1 cellular context compared by ENCODE assay signal in the genomic region with DNA sequence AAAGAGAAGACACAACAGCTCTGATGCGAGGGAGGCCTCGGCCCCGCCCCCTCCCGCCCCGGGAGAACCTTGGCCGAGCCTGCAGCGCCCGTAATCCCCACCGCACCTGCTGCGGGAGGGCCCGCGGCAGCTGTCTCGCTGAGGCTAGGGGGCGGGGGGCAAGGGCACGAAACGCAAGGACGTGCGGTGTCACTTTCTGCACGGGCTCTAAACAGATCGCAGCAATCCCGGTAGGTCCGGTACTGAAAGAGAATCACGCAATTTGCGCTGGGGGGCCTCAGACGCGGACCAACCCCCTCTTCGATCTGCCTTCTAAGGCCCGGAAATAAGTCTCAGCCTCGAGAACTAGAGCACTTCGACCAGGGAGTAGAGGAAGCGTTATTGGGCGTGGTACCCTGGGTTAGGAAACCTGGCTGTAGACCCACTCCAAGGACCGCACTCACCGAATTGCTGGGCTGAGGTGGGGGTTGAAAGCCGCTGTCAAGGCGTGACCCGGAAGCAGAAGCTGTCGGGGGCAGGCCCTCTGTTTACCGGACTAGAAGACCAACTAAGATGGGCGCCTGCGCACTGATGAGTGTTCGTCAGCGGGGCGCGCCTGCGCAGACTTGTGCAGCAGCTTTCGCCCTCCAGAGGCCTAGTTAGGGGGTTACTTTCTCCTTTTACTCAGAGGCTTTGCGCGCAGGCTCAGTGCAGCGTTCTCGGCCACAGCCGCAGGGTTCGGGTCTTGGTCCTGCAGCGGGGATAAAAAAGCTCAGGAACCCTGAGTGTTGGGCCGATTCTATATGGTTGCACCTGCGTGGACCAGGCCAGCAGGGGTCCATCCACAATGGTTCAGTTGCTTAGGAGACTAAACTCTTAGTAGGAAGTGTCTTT.
TF ChIP-seq lines count a peak whose summit lies in the region.

Gene ASB8 (minus strand): TSS at position 500 of the 873 bp plus-strand sequence. CDS start 4,019 bp downstream, outside the sequence.

TF ChIP-seq in HepG2, 621 proteins besides CTCF, POLR2A, EP300 and RAD21 (continued from another document and continues in another):
- TF ChIP-seq ZNF614 (CRISPR knock-in tag; IDR thresholded peaks at IDR 0.05; ENCODE audit: borderline replicate concordance) (peak; percentile 88), ZMYM3 (CRISPR knock-in tag; IDR thresholded peaks at IDR 0.05) (peak; percentile 39; the same call in 1 of the 2 replicates), MEIS1 (CRISPR knock-in tag; IDR thresholded peaks at IDR 0.05; ENCODE audit: borderline replicate concordance) (peak; percentile 67; the same call in 1 of the 2 replicates), DDIT3 (CRISPR knock-in tag; IDR thresholded peaks at IDR 0.05) (no peak), ATF7 (IDR thresholded peaks at IDR 0.05) (no peak), ATF7 (CRISPR knock-in tag; IDR thresholded peaks at IDR 0.05) (peak; percentile 34; the same call in 1 of the 2 replicates), TEAD3 (CRISPR knock-in tag; optimal IDR thresholded peaks at IDR 0.05; ENCODE audit: borderline replicate concordance) (peak; percentile 60), KLF12 (CRISPR knock-in tag; IDR thresholded peaks at IDR 0.05; ENCODE audit: borderline replicate concordance) (no peak), ZNF703 (CRISPR knock-in tag; IDR thresholded peaks at IDR 0.05; ENCODE audit: borderline replicate concordance) (no peak), ZNF414 (CRISPR knock-in tag; IDR thresholded peaks at IDR 0.05) (no peak), GABPB1 (CRISPR knock-in tag; IDR thresholded peaks at IDR 0.05) (peak; percentile 99), NRL (CRISPR knock-in tag; IDR thresholded peaks at IDR 0.05; ENCODE audit: borderline replicate concordance) (peak; percentile 72; the same call in 1 of the 2 replicates), AHDC1 (CRISPR knock-in tag; IDR thresholded peaks at IDR 0.05; ENCODE audit: borderline replicate concordance) (peak; percentile 24; the same call in 1 of the 2 replicates), HOXA3 (CRISPR knock-in tag; IDR thresholded peaks at IDR 0.05) (peak; percentile 64), SMARCE1 (IDR thresholded peaks at IDR 0.05; ENCODE audit: borderline replicate concordance) (no peak), ZNF230 (CRISPR knock-in tag; IDR thresholded peaks at IDR 0.05) (0 out of 2 replicates have a peak, but pooled peaks have one; percentile 61), KDM1A (CRISPR knock-in tag; IDR thresholded peaks at IDR 0.05) (0 out of 2 replicates have a peak, but pooled peaks have one; percentile 4), TERF1 (CRISPR knock-in tag; IDR thresholded peaks at IDR 0.05) (no peak)
- TF ChIP-seq, protein P1, sequence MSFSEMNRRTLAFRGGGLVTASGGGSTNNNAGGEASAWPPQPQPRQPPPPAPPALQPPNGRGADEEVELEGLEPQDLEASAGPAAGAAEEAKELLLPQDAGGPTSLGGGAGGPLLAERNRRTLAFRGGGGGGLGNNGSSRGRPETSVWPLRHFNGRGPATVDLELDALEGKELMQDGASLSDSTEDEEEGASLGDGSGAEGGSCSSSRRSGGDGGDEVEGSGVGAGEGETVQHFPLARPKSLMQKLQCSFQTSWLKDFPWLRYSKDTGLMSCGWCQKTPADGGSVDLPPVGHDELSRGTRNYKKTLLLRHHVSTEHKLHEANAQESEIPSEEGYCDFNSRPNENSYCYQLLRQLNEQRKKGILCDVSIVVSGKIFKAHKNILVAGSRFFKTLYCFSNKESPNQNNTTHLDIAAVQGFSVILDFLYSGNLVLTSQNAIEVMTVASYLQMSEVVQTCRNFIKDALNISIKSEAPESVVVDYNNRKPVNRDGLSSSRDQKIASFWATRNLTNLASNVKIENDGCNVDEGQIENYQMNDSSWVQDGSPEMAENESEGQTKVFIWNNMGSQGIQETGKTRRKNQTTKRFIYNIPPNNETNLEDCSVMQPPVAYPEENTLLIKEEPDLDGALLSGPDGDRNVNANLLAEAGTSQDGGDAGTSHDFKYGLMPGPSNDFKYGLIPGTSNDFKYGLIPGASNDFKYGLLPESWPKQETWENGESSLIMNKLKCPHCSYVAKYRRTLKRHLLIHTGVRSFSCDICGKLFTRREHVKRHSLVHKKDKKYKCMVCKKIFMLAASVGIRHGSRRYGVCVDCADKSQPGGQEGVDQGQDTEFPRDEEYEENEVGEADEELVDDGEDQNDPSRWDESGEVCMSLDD (CRISPR knock-in tag; IDR thresholded peaks at IDR 0.05; ENCODE audit: borderline replicate concordance), result no peak
- TF ChIP-seq, protein P2, sequence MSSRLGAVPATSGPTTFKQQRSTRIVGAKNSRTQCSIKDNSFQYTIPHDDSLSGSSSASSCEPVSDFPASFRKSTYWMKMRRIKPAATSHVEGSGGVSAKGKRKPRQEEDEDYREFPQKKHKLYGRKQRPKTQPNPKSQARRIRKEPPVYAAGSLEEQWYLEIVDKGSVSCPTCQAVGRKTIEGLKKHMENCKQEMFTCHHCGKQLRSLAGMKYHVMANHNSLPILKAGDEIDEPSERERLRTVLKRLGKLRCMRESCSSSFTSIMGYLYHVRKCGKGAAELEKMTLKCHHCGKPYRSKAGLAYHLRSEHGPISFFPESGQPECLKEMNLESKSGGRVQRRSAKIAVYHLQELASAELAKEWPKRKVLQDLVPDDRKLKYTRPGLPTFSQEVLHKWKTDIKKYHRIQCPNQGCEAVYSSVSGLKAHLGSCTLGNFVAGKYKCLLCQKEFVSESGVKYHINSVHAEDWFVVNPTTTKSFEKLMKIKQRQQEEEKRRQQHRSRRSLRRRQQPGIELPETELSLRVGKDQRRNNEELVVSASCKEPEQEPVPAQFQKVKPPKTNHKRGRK (CRISPR knock-in tag; IDR thresholded peaks at IDR 0.05), result no peak
- TF ChIP-seq, protein P3, sequence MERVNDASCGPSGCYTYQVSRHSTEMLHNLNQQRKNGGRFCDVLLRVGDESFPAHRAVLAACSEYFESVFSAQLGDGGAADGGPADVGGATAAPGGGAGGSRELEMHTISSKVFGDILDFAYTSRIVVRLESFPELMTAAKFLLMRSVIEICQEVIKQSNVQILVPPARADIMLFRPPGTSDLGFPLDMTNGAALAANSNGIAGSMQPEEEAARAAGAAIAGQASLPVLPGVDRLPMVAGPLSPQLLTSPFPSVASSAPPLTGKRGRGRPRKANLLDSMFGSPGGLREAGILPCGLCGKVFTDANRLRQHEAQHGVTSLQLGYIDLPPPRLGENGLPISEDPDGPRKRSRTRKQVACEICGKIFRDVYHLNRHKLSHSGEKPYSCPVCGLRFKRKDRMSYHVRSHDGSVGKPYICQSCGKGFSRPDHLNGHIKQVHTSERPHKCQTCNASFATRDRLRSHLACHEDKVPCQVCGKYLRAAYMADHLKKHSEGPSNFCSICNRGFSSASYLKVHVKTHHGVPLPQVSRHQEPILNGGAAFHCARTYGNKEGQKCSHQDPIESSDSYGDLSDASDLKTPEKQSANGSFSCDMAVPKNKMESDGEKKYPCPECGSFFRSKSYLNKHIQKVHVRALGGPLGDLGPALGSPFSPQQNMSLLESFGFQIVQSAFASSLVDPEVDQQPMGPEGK (CRISPR knock-in tag; IDR thresholded peaks at IDR 0.05), result peak; percentile 94
- TF ChIP-seq, protein P4, sequence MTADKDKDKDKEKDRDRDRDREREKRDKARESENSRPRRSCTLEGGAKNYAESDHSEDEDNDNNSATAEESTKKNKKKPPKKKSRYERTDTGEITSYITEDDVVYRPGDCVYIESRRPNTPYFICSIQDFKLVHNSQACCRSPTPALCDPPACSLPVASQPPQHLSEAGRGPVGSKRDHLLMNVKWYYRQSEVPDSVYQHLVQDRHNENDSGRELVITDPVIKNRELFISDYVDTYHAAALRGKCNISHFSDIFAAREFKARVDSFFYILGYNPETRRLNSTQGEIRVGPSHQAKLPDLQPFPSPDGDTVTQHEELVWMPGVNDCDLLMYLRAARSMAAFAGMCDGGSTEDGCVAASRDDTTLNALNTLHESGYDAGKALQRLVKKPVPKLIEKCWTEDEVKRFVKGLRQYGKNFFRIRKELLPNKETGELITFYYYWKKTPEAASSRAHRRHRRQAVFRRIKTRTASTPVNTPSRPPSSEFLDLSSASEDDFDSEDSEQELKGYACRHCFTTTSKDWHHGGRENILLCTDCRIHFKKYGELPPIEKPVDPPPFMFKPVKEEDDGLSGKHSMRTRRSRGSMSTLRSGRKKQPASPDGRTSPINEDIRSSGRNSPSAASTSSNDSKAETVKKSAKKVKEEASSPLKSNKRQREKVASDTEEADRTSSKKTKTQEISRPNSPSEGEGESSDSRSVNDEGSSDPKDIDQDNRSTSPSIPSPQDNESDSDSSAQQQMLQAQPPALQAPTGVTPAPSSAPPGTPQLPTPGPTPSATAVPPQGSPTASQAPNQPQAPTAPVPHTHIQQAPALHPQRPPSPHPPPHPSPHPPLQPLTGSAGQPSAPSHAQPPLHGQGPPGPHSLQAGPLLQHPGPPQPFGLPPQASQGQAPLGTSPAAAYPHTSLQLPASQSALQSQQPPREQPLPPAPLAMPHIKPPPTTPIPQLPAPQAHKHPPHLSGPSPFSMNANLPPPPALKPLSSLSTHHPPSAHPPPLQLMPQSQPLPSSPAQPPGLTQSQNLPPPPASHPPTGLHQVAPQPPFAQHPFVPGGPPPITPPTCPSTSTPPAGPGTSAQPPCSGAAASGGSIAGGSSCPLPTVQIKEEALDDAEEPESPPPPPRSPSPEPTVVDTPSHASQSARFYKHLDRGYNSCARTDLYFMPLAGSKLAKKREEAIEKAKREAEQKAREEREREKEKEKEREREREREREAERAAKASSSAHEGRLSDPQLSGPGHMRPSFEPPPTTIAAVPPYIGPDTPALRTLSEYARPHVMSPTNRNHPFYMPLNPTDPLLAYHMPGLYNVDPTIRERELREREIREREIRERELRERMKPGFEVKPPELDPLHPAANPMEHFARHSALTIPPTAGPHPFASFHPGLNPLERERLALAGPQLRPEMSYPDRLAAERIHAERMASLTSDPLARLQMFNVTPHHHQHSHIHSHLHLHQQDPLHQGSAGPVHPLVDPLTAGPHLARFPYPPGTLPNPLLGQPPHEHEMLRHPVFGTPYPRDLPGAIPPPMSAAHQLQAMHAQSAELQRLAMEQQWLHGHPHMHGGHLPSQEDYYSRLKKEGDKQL (CRISPR knock-in tag; IDR thresholded peaks at IDR 0.05; ENCODE audit: low read depth), result no peak
- TF ChIP-seq, protein P5, sequence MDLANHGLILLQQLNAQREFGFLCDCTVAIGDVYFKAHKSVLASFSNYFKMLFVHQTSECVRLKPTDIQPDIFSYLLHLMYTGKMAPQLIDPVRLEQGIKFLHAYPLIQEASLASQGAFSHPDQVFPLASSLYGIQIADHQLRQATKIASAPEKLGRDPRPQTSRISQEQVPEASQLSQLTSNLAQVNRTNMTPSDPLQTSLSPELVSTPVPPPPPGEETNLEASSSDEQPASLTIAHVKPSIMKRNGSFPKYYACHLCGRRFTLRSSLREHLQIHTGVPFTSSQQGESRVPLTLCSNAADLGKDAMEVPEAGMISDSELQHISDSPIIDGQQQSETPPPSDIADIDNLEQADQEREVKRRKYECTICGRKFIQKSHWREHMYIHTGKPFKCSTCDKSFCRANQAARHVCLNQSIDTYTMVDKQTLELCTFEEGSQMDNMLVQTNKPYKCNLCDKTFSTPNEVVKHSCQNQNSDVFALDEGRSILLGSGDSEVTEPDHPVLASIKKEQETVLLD (CRISPR knock-in tag; IDR thresholded peaks at IDR 0.05; ENCODE audit: low read depth), result peak; percentile 37; the same call in 1 of the 2 replicates
